ENCODE assay signal across 19 cellular contexts in the genomic region with DNA sequence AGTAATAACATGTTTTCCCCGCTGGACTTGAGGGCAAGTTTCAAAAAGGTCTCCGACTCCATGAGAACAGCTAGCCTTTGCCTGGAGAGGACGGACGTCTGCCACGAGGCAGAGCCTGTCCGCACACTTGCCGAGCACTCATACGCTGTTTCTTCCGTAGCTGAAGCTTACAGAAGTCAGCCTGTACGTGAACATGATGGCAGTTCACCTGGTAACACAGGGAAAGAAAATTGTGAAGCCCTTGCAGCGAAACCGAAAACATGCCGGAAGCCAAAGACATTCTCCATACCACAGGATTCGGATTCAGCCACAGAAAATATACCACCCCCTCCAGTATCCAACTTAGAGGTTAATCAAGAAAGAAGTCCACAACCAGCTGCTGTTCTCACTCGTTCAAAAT. TPM values are rescaled to one million over a fixed set of nuclear protein-coding genes. Genes with fewer than 3 reads are reported as not detected.
A peak's percentile ranks its signal among the peaks of the same experiment; 100 is the strongest.
DNase-seq lines count a peak whose midpoint lies in the region; ATAC-seq and TF ChIP-seq lines count a peak whose summit lies in the region.
"Had no signal": no experiment of that assay in that cellular context is flagged by ENCODE, and none has a peak within 500 bp of the region (broad histone marks: within the 10 kb centered on the region; RNA-seq: fewer than 3 reads in every experiment).

No MANE protein-coding gene starts in this region.

- peaks cover 40% of the 10 kb centered on the region for H3K4me1 Mint-ChIP-seq in nephron

- DNase-seq in brain microvascular endothelial cell: no peak
- DNase-seq in heart right ventricle: no peak
- DNase-seq in tibial artery: no peak
- no peak for DNase-seq in glomerular visceral epithelial cell (ENCODE audit: extremely low spot score)
- DNase-seq: activated CD4-positive, CD25-positive, alpha-beta regulatory T cell; activated gamma-delta T cell treated with Interleukin-2 at 50 U/mL for 16 hours; BE2C; dermis blood vessel endothelial cell; hypothalamus; kidney glomerular epithelial cell; NCI-H146; NCI-H446; SHP77; stimulated activated naive CD8-positive, alpha-beta T cell treated with anti-CD3 and anti-CD28 coated beads, Interleukin-15, amount 100 ng/mL, for 72 hours had no signal

- H3K27ac Mint-ChIP-seq in nephron: peak overlapping the region; percentile 96 to 98 (median 97)
- H3K27ac Mint-ChIP-seq: stimulated activated naive CD8-positive, alpha-beta T cell treated with anti-CD3 and anti-CD28 coated beads, Interleukin-15, amount 100 ng/mL, for 72 hours; T-helper 2 cell treated with Interferon-gamma antibody and Interleukin-4, amounts not matched to agents 5 μg/mL and 100 μg/mL, for 36 hours had no signal

- peak in 5 of 8 donors; percentile 12 to 37 (median 34) for ATAC-seq in heart right ventricle
- no peak for ATAC-seq in GM19395 (IDR thresholded peaks at IDR 0.05; ENCODE audit: unreplicated experiment)
- ATAC-seq in GM18511 (IDR thresholded peaks at IDR 0.05; ENCODE audit: unreplicated experiment): no peak
- ATAC-seq: HCT116; stimulated activated naive CD8-positive, alpha-beta T cell treated with anti-CD3 and anti-CD28 coated beads, Interleukin-15, amount 100 ng/mL, for 72 hours had no signal

- H3K9me3 ChIP-seq in heart right ventricle: no peaks in the 10 kb centered on the region
- no peaks in the 10 kb centered on the region for H3K9me3 ChIP-seq in tibial artery
- H3K9me3 ChIP-seq: BE2C had no signal

- TF ChIP-seq CTCF in brain microvascular endothelial cell (IDR thresholded peaks at IDR 0.05; ENCODE audit: low read depth, low read length, missing control alignments) (no peak), heart right ventricle (IDR thresholded peaks at IDR 0.05) (no peak), nephron (IDR thresholded peaks at IDR 0.05; ENCODE audit: unreplicated experiment in 3 of 3) (no peak), tibial artery (IDR thresholded peaks at IDR 0.05) (no peak)

- H3K4me3 ChIP-seq in brain microvascular endothelial cell (ENCODE audit: low read depth, low read length) (no peak overlapping the region), heart right ventricle (peak overlapping the region in 4 of 10 donors; percentile 5 to 23 (median 13)), tibial artery (no peak overlapping the region)

- no peaks in the 10 kb centered on the region for H3K27me3 Mint-ChIP-seq in nephron (ENCODE audit: low read depth)
- H3K27me3 Mint-ChIP-seq: stimulated activated naive CD8-positive, alpha-beta T cell treated with anti-CD3 and anti-CD28 coated beads, Interleukin-15, amount 100 ng/mL, for 72 hours had no signal

- no peaks in the 10 kb centered on the region for H3K27me3 ChIP-seq in brain microvascular endothelial cell (replicated peaks)
- no peaks in the 10 kb centered on the region for H3K27me3 ChIP-seq in heart right ventricle
- H3K27me3 ChIP-seq in tibial artery: no peaks in the 10 kb centered on the region
- H3K27me3 ChIP-seq: BE2C had no signal

- H3K36me3 ChIP-seq in brain microvascular endothelial cell (replicated peaks) (peaks cover 56% of the 10 kb centered on the region), heart right ventricle (peaks cover 0 to 84% (median 31%) of the 10 kb centered on the region in 9 donors), tibial artery (peaks cover 42 to 66% (median 55%) of the 10 kb centered on the region in 3 donors)

- in situ Hi-C loops in brain microvascular endothelial cell (cut with HindIII; ENCODE audit: low pct_ligation_motif_present, low sequenced_read_pairs): no loop called here

- intact Hi-C loops in heart right ventricle (cut with DNase I): loop anchor here in 6 of 10 donors (2.0 to 5.0 kb wide), 3 partner anchors 41 to 76 kb away; a partner anchor contains a TSS
- intact Hi-C loops in tibial artery (cut with DNase I; ENCODE audit: low total_unique reads): no loop called here

- H3K9me3 Mint-ChIP-seq in nephron: peaks cover 13% of the 10 kb centered on the region
- H3K9me3 Mint-ChIP-seq: stimulated activated naive CD8-positive, alpha-beta T cell treated with anti-CD3 and anti-CD28 coated beads, Interleukin-15, amount 100 ng/mL, for 72 hours; T-helper 2 cell treated with Interferon-gamma antibody and Interleukin-4, amounts not matched to agents 5 μg/mL and 100 μg/mL, for 36 hours had no signal

- H3K4me3 Mint-ChIP-seq in nephron: peak overlapping the region in 1 of 3 experiments; percentile 31
- H3K4me3 Mint-ChIP-seq: stimulated activated naive CD8-positive, alpha-beta T cell treated with anti-CD3 and anti-CD28 coated beads, Interleukin-15, amount 100 ng/mL, for 72 hours; T-helper 2 cell treated with Interferon-gamma antibody and Interleukin-4, amounts not matched to agents 5 μg/mL and 100 μg/mL, for 36 hours had no signal

- H3K27ac ChIP-seq in brain microvascular endothelial cell: peak overlapping the region; percentile 85
- H3K27ac ChIP-seq in heart right ventricle: peak overlapping the region; percentile 75 to 92 (median 84)
- peak overlapping the region; percentile 72 to 84 for H3K27ac ChIP-seq in tibial artery

- peaks cover 11 to 91% (median 64%) of the 10 kb centered on the region in 9 donors for H3K4me1 ChIP-seq in heart right ventricle
- peaks cover 0 to 84% (median 17%) of the 10 kb centered on the region in 4 donors for H3K4me1 ChIP-seq in tibial artery

- WGBS in heart right ventricle, 2 donors: 61 to 71% methylated on average over 15 of the region's 15 CpGs

- peaks cover 65% of the 10 kb centered on the region for H3K36me3 Mint-ChIP-seq in nephron (ENCODE audit: low read depth)

RNA-seq across cellular contexts. Expression of a gene that starts 43.9 kb away (rescaled TPM):
- total RNA-seq in heart right ventricle: 1 to 10 TPM; 2.7 to 7.7 (median 5.1) TPM
- 1 to 10 TPM; 1.4 to 6.5 TPM for polyA plus RNA-seq in heart right ventricle

Comparison
In these comparisons a context has a peak if more than half of its experiments do, and no peak if none do; other contexts are left out.
1. ATAC-seq: peak in heart right ventricle (5 of 8); none in GM19395 (single experiment) and GM18511 (single experiment).
2. Peak in every context shown above with its lines, with median percentiles within 50 percentile points of each other: H3K27ac ChIP-seq.